In the genomic region with DNA sequence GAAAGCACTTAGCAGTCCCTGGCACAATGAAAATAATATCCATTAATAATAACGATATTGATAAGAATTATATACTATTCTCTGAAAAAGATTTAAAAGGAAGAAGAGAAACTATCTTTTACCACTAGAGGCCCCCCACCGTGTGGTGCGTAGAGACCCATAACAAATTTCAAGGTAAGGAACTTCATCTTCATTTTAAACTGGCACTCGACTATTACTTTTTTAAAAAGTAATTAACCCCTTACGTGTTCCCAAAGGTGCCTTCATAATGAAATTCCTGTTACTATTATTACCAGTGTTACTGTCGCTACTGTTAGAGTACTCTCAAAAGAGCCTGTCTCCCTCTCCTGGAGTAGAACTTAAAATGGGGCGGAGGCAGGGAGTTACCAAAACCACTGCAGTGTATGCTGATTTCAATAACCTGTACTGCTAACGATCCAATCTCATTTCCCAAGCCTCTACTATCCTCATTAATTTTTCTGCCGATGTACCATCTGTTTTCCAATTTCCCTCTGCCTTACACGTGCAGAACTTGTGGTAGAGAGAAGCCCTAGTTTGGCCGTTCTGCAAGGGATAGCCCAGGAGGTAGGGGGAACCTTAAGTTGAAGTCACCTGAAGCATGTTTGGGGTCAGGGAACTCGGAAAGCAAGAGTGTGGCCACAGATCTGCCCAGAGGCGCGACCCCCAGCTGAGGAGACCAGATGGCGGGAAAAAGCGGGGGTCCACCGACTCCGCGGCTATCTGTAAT, we compare ENCODE assay signal across 8 cellular contexts. TPM values are rescaled to one million over a fixed set of nuclear protein-coding genes. Genes with fewer than 3 reads are reported as not detected.
A peak's percentile ranks its signal among the peaks of the same experiment; 100 is the strongest.
DNase-seq lines count a peak whose midpoint lies in the region; ATAC-seq and TF ChIP-seq lines count a peak whose summit lies in the region.

No MANE protein-coding gene starts in this region.

- H3F3A ChIP-seq in GM23248 (ENCODE audit: insufficient read depth): no peaks in the 10 kb centered on the region
- H3F3A ChIP-seq in PC-9 (ENCODE audit: insufficient read depth, low read depth): peaks cover 27% of the 10 kb centered on the region; the same call in 1 of the 2 replicates

- H3K4me2 ChIP-seq in GM23248 (ENCODE audit: unreplicated experiment): peak overlapping the region; percentile 78
- H3K4me2 ChIP-seq in PC-9: peak overlapping the region; percentile 100

- intact Hi-C loops in PC-9 (cut with micrococcal nuclease; ENCODE audit: unreplicated experiment): loop anchor here (1.0 to 5.0 kb wide), 3 partner anchors 168 to 470 kb away; partner anchors contain the start of gene RAP2C
- intact Hi-C loops in colonic mucosa (cut with DNase I): no loop called here
- intact Hi-C loops in posterior vena cava (cut with DNase I): no loop called here

- POLR2A ChIA-PET in PC-9 (lab: Charles Lee; ENCODE audit: unreplicated experiment): interaction anchor here (0.6 kb wide), 1 partner anchor 597 kb away, joined by 3 read pairs; no protein-coding TSS in a partner anchor

- no peaks in the 10 kb centered on the region for H4K20me1 ChIP-seq in GM23248 (ENCODE audit: insufficient read depth)
- H4K20me1 ChIP-seq in PC-9 (ENCODE audit: insufficient read depth): 0 out of 2 replicates have a peak, but pooled peaks cover 4% of the 10 kb centered on the region

- H3K27me3 ChIP-seq in GM23248 (replicated peaks; ENCODE audit: insufficient read depth) (no peaks in the 10 kb centered on the region), PC-9 (ENCODE audit: insufficient read depth, low read depth) (no peaks in the 10 kb centered on the region), colonic mucosa (no peaks in the 10 kb centered on the region)

- ATAC-seq in naive B cell (ENCODE audit: low read depth in 2 of 2): peak; percentile 22 to 24

- H3K9ac ChIP-seq in ES-I3 (ENCODE audit: low read depth, low read length) (peak overlapping the region; percentile 65), GM23248 (peak overlapping the region; percentile 66), colonic mucosa (ENCODE audit: low read depth in 2 of 2, low read length in 2 of 2) (peak overlapping the region; percentile 56 to 73)

- H3K36me3 Mint-ChIP-seq in naive B cell: no peaks in the 10 kb centered on the region

- H3K9me3 Mint-ChIP-seq in naive B cell: peaks cover 0 to 2% (median 0%) of the 10 kb centered on the region in 7 donors

- peak overlapping the region; percentile 69 to 94 (median 82) for H3K27ac Mint-ChIP-seq in naive B cell

- H3K9me2 ChIP-seq in GM23248 (ENCODE audit: insufficient read depth) (no peaks in the 10 kb centered on the region), PC-9 (ENCODE audit: insufficient read depth) (no peaks in the 10 kb centered on the region)

- H2AFZ ChIP-seq in GM23248 (peak overlapping the region; percentile 83), PC-9 (peak overlapping the region; percentile 95)

- H3K4me3 Mint-ChIP-seq in naive B cell: peak overlapping the region; percentile 85 to 97 (median 94)

- TF ChIP-seq CTCF in PC-9 (conservative IDR thresholded peaks at IDR 0.05) (peak; percentile 64), colonic mucosa (IDR thresholded peaks at IDR 0.05) (no peak)

- in situ Hi-C loops in GM23248 (cut with MboI): no loop called here

- TSS peak; percentile 63 for BruUV-seq in PC-9 (replicated peaks; lab: Mats Ljungman, UMichigan)

- no peak overlapping the region for H3K27ac ChIP-seq in GM23248
- H3K27ac ChIP-seq in PC-9: peak overlapping the region; percentile 85
- no peak overlapping the region for H3K27ac ChIP-seq in colonic mucosa

- H3K4me3 ChIP-seq in GM23248 (peak overlapping the region; percentile 70), PC-9 (peak overlapping the region; percentile 91), colonic mucosa (peak overlapping the region; percentile 49)

- no peaks in the 10 kb centered on the region for H3K9me3 ChIP-seq in ES-I3 (ENCODE audit: control insufficient read depth, insufficient read depth, low read length)
- no peaks in the 10 kb centered on the region for H3K9me3 ChIP-seq in GM23248 (ENCODE audit: low read depth)
- no peaks in the 10 kb centered on the region for H3K9me3 ChIP-seq in PC-9 (ENCODE audit: insufficient read depth, low read depth)
- no peaks in the 10 kb centered on the region for H3K9me3 ChIP-seq in colonic mucosa

- peaks cover 14% of the 10 kb centered on the region; the same call in 1 of the 2 replicates for H3K4me1 ChIP-seq in ES-I3 (ENCODE audit: insufficient read depth, low read length)
- no peaks in the 10 kb centered on the region for H3K4me1 ChIP-seq in GM23248 (ENCODE audit: insufficient read depth)
- H3K4me1 ChIP-seq in PC-9 (replicated peaks; ENCODE audit: insufficient read depth): peaks cover 35% of the 10 kb centered on the region
- H3K4me1 ChIP-seq in colonic mucosa: no peaks in the 10 kb centered on the region

- H3K79me2 ChIP-seq in GM23248 (ENCODE audit: insufficient read depth) (no peaks in the 10 kb centered on the region), PC-9 (ENCODE audit: low read depth) (peaks cover 34% of the 10 kb centered on the region)

- peak; percentile 8 for DNase-seq in GM23248
- no peak for DNase-seq in PC-9
- DNase-seq in colonic mucosa: peak; percentile 17
- peak; percentile 32 for DNase-seq in naive B cell
- DNase-seq in NCI-H1417 treated with DMSO at 0.1 percent for 48 hours (lab: John Stamatoyannopoulos, UW): no peak
- DNase-seq in NCI-H1092 (lab: John Stamatoyannopoulos, UW): no peak
- no peak for DNase-seq in posterior vena cava (ENCODE audit: low spot score)

- CTCF ChIA-PET in PC-9 (lab: Charles Lee): interaction anchor here (0.5 kb wide), 1 partner anchor 597 kb away, joined by 3 read pairs; no protein-coding TSS in a partner anchor

- H3K4me1 Mint-ChIP-seq in naive B cell: peaks cover 14 to 30% (median 19%) of the 10 kb centered on the region in 3 donors

- H3K36me3 ChIP-seq in ES-I3 (ENCODE audit: insufficient read depth, low read length): no peaks in the 10 kb centered on the region
- no peaks in the 10 kb centered on the region for H3K36me3 ChIP-seq in GM23248 (ENCODE audit: low read depth)
- H3K36me3 ChIP-seq in PC-9 (ENCODE audit: low read depth): no peaks in the 10 kb centered on the region; the same call in 1 of the 2 replicates
- H3K36me3 ChIP-seq in colonic mucosa: no peaks in the 10 kb centered on the region

- no peaks in the 10 kb centered on the region for H3K27me3 Mint-ChIP-seq in naive B cell

- WGBS in GM23248 (ENCODE audit: low coverage in 1 of 2, low lambda C conversion rate in 2 of 2, missing lambda C conversion rate in 2 of 2), 2 experiments: 21 to 28% methylated on average over 14 to 18 of the region's 19 CpGs

RNA-seq across cellular contexts. Expression of gene STK26, which starts 0.8 kb away (rescaled TPM):
- total RNA-seq in GM23248 (2014; rRNA removed; shearing (Covaris generic)): 1.0 and 1.1 TPM in 2 replicates
- polyA plus RNA-seq in GM23248 (2016; fragmentation: Nextera tagmentation; extraction: Ambion mirVana): 0.74 and 1.1 TPM in 2 replicates
- 41.1 and 48.4 TPM in 2 replicates for total RNA-seq in PC-9 (2021)
- total RNA-seq in colonic mucosa: 10 to 100 TPM; 19.2 to 21.9 TPM
- polyA plus RNA-seq in naive B cell (ENCODE audit: low read depth in 6 of 6): 10 to 100 TPM; 44.1 to 63.9 (median 54.2) TPM
- 10 to 100 TPM in 1 of 2 donors, 1 to 10 TPM in 1; 8.9 to 15.4 TPM for total RNA-seq in posterior vena cava

Comparison
In these comparisons a context has a peak if more than half of its experiments do, and no peak if none do; other contexts are left out.
1. DNase-seq: peak in GM23248 (single experiment), colonic mucosa (single experiment) and naive B cell (single experiment); none in PC-9 (0 of 2), NCI-H1417 treated with DMSO at 0.1 percent for 48 hours (single experiment), NCI-H1092 (single experiment) and posterior vena cava (single experiment).
2. Peak in every context shown above with its lines, with median percentiles within 50 percentile points of each other: H3K9ac ChIP-seq and H3K4me3 ChIP-seq.